8 cellular contexts compared by ENCODE assay signal in genomic region chr14:80941241-80942157, GRCh38. TPM values are rescaled to one million over a fixed set of nuclear protein-coding genes. Genes with fewer than 3 reads are reported as not detected.
DNase-seq lines count a peak whose midpoint lies in the region; ATAC-seq, FAIRE-seq and TF ChIP-seq lines count a peak whose summit lies in the region.

Gene CEP128 (minus strand): TSS chr14:80941738.

- no peaks in the 10 kb centered on the region for H3K4me1 ChIP-seq in small intestine (ENCODE audit: control insufficient read depth in 2 of 2, insufficient read depth in 1 of 2, low read depth in 1 of 2, low read length in 1 of 2)

- CTCF ChIA-PET in AG04450 (lab: Charles Lee) = interaction anchor here (2.8 to 3.8 kb wide), 2 partner anchors 13 to 46 kb away, joined by 16 to 22 read pairs; partner anchors contain the start of gene TSHR

- H3K27me3 ChIP-seq in AG04450 (ENCODE audit: control insufficient read depth, insufficient read depth, low read length) = no peaks in the 10 kb centered on the region
- no peaks in the 10 kb centered on the region for H3K27me3 ChIP-seq in bronchial epithelial cell (ENCODE audit: control insufficient read depth, insufficient read depth, low read length)
- no peaks in the 10 kb centered on the region for H3K27me3 ChIP-seq in small intestine (ENCODE audit: control insufficient read depth in 2 of 2, insufficient read depth in 2 of 2, low read length in 2 of 2)

- H3K27ac ChIP-seq in AG04450 (ENCODE audit: low read depth, low read length) = no peak within 1 kb of the TSS
- H3K27ac ChIP-seq in small intestine (ENCODE audit: low read depth in 1 of 2, low read length in 1 of 2) = peak within 1 kb of the TSS in 1 of 2 donors; percentile 72

- TF ChIP-seq CTCF in AG04450 (IDR thresholded peaks at IDR 0.05; ENCODE audit: low read depth, low read length) (no peak), WI38 (IDR thresholded peaks at IDR 0.05; ENCODE audit: low read depth, low read length) (no peak), bronchial epithelial cell (IDR thresholded peaks at IDR 0.05; ENCODE audit: insufficient read depth, low read length, severe bottlenecking) (no peak)

- H3K4me3 ChIP-seq in AG04450 (ENCODE audit: low read depth, low read length) (peak within 1 kb of the TSS; percentile 85), WI38 (ENCODE audit: low read depth, low read length) (peak within 1 kb of the TSS; percentile 73), bronchial epithelial cell (ENCODE audit: low read depth, low read length) (peak within 1 kb of the TSS; percentile 76), small intestine (ENCODE audit: low read depth in 1 of 2, low read length in 2 of 2) (peak within 1 kb of the TSS; percentile 51 to 74)

- FAIRE-seq in bronchial epithelial cell (lab: Jason Lieb, UNC) (peak; percentile 28), small intestine (lab: Jason Lieb, UNC) (peak; percentile 81)

- POLR2A ChIA-PET in AG04450 (lab: Yijun Ruan, JAX) = interaction anchor here (1.0 to 1.5 kb wide), 2 partner anchors 11 to 15 kb away, joined by 4 read pairs; no protein-coding TSS in a partner anchor

- DNase-seq in AG04450 (ENCODE audit: low read depth, low spot score) = peak; percentile 95
- DNase-seq in NCI-H2196 treated with DMSO at 0.1 percent for 48 hours (lab: John Stamatoyannopoulos, UW; ENCODE audit: unreplicated experiment) = peak; percentile 97
- peak; percentile 96 for DNase-seq in bronchial epithelial cell (ENCODE audit: low read depth)
- DNase-seq in iPS-NIHi11 (ENCODE audit: low spot score) = peak; percentile 87
- peak; percentile 97 for DNase-seq in small intestine

- peak; percentile 98 for ATAC-seq in GM18907 (IDR thresholded peaks at IDR 0.05; ENCODE audit: unreplicated experiment)
- ATAC-seq in HG03139 (IDR thresholded peaks at IDR 0.05; ENCODE audit: unreplicated experiment) = peak; percentile 97

- H3K9me3 ChIP-seq in AG04450 (ENCODE audit: control insufficient read depth, insufficient read depth, low read length) (no peaks in the 10 kb centered on the region), small intestine (ENCODE audit: control insufficient read depth, low read depth) (no peaks in the 10 kb centered on the region)

- H3K36me3 ChIP-seq in bronchial epithelial cell (ENCODE audit: control insufficient read depth, insufficient read depth, low read length) (no peaks in the 10 kb centered on the region), small intestine (ENCODE audit: control insufficient read depth in 2 of 2, insufficient read depth in 2 of 2, low read length in 2 of 2) (no peaks in the 10 kb centered on the region)

- WGBS in small intestine, 3 donors = 1% methylated on average over 36 to 40 of the region's 40 CpGs

RNA-seq across cellular contexts. Expression of gene CEP128, which starts in this region (rescaled TPM):
- polyA plus RNA-seq in AG04450 (2011; rRNA removed) (1.0 and 1.8 TPM in 2 replicates), small intestine (1 to 10 TPM in 1 of 3 donors, under 1 TPM in 2; 0.22 to 1.4 (median 0.81) TPM)
- polyA minus RNA-seq in AG04450 (2011; rRNA and poly(A)+ RNA removed) = 7.1 and 9.3 TPM in 2 replicates
- total RNA-seq in bronchial epithelial cell = 2.4 and 6.6 TPM in 2 replicates
